Comparison of ENCODE assay signal across 9 cellular contexts in the genomic region with DNA sequence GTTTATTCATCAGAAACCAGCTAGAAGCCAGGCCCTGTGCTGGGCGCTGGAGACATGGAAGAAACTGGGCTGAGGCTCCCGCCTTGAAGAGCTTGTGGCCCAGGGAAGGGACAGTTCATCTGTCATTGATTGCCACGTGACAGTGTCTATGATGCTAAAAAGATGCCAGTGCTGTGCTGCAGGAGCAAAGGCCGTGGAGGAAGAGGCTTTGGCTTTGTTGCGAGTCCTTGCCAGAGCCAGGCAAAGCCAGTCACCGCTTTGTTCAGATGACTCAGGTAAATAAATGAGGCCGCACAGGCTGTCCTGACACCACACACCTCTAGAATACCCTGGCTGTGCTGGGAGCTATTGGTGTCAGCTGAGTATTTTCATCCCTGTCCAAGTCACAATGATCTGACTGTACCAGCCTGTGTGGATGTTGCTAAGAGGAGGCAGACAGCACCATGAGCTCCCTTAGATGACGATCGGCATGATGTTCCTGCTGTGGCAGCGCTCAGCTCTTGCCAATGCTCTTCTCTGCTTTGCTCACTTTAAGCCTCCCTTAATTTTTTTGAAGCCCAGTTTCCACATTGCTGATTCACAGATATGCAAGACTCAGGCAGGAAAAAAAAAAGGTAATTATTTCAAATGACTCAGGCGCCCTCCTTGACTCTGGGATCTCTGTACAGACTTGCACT.
DNase-seq lines count a peak whose midpoint lies in the region; ATAC-seq, FAIRE-seq and TF ChIP-seq lines count a peak whose summit lies in the region.
"Had no signal": no experiment of that assay in that cellular context is flagged by ENCODE, and none has a peak within 500 bp of the region (broad histone marks: within the 10 kb centered on the region; RNA-seq: fewer than 3 reads in every experiment).

No MANE protein-coding gene starts in this region.

- no peak overlapping the region for H3K4me3 ChIP-seq in DND-41 (ENCODE audit: low read depth in 1 of 2, low read length in 2 of 2)
- H3K4me3 ChIP-seq in PC-3 (ENCODE audit: low read length): peak overlapping the region; percentile 38; the same call in 1 of the 2 replicates
- no peak overlapping the region for H3K4me3 ChIP-seq in endothelial cell of umbilical vein (replicated peaks in 1 of 3; ENCODE audit: insufficient read depth in 1 of 3, low read depth in 1 of 3, low read length in 3 of 3)
- no peak overlapping the region for H3K4me3 ChIP-seq in neuronal stem cell (ENCODE audit: low read length in 2 of 2)
- H3K4me3 ChIP-seq in aorta (ENCODE audit: low read length in 2 of 2): no peak overlapping the region

- H3K23ac ChIP-seq in neuronal stem cell (ENCODE audit: low read depth, low read length, poor library complexity): no peak overlapping the region

- no peaks in the 10 kb centered on the region for H3K79me1 ChIP-seq in neuronal stem cell (ENCODE audit: low read depth, low read length)

- no peak overlapping the region for H3K9ac ChIP-seq in DND-41 (ENCODE audit: low read depth, low read length)
- peak overlapping the region; percentile 92 for H3K9ac ChIP-seq in PC-3 (ENCODE audit: low read length)
- no peak overlapping the region for H3K9ac ChIP-seq in endothelial cell of umbilical vein (replicated peaks; ENCODE audit: extremely low read depth, insufficient read depth, low read length)
- H3K9ac ChIP-seq in neuronal stem cell (ENCODE audit: low read depth, low read length, poor library complexity): no peak overlapping the region

- H3K9me3 ChIP-seq in DND-41 (ENCODE audit: insufficient read depth, low read length, severe bottlenecking): no peaks in the 10 kb centered on the region
- H3K9me3 ChIP-seq in PC-3 (ENCODE audit: low read length): no peaks in the 10 kb centered on the region
- no peaks in the 10 kb centered on the region for H3K9me3 ChIP-seq in endothelial cell of umbilical vein (replicated peaks; ENCODE audit: control insufficient read depth, insufficient read depth, low read length)
- H3K9me3 ChIP-seq in neuronal stem cell (replicated peaks in 1 of 2; ENCODE audit: control insufficient read depth in 2 of 2, insufficient read depth in 1 of 2, low read depth in 1 of 2, low read length in 2 of 2): no peaks in the 10 kb centered on the region
- no peaks in the 10 kb centered on the region for H3K9me3 ChIP-seq in aorta (ENCODE audit: control insufficient read depth, low read length)

- H3K4me2 ChIP-seq in DND-41 (ENCODE audit: insufficient read depth, low read length): no peak overlapping the region
- peak overlapping the region; percentile 80 for H3K4me2 ChIP-seq in PC-3 (ENCODE audit: low read length)
- H3K4me2 ChIP-seq in endothelial cell of umbilical vein (ENCODE audit: insufficient read depth, low read length): no peak overlapping the region
- no peak overlapping the region for H3K4me2 ChIP-seq in neuronal stem cell (ENCODE audit: insufficient read depth, low read length, poor library complexity, severe bottlenecking)

- TF ChIP-seq POLR2A in endothelial cell of umbilical vein (IDR thresholded peaks at IDR 0.05; ENCODE audit: low read depth, low read length): no peak

- BruUV-seq in PC-3 (replicated peaks; lab: Mats Ljungman, UMichigan) (no TSS peak), endothelial cell of umbilical vein (replicated peaks; lab: Mats Ljungman, UMichigan) (no TSS peak)

- intact Hi-C loops in PC-3 (cut with micrococcal nuclease) (loop anchor here (1.0 to 5.0 kb wide), 4 partner anchors 48 to 930 kb away; no protein-coding TSS in a partner anchor), endothelial cell of umbilical vein (cut with micrococcal nuclease) (no loop called here), aorta (cut with DNase I) (loop anchor here (5.0 to 10.0 kb wide), 7 partner anchors 530 to 1228 kb away; partner anchors contain the start of gene SLC33A1 (in 1 of the 2))

- H2BK5ac ChIP-seq in neuronal stem cell (ENCODE audit: low read length): no peak overlapping the region

- no peak overlapping the region for H4K8ac ChIP-seq in neuronal stem cell (ENCODE audit: low read depth, low read length)

- no peak for TF ChIP-seq CTCF in DND-41 (IDR thresholded peaks at IDR 0.05; ENCODE audit: borderline replicate concordance, extremely low read depth, low read length, poor library complexity, severe bottlenecking)
- no peak for TF ChIP-seq CTCF in PC-3 (conservative IDR thresholded peaks at IDR 0.05; ENCODE audit: low read depth, low read length)
- no peak for TF ChIP-seq CTCF in endothelial cell of umbilical vein (IDR thresholded peaks at IDR 0.05; ENCODE audit: extremely low read depth in 1 of 2, insufficient read depth in 1 of 2, low read depth in 1 of 2, low read length in 2 of 2)

- CTCF ChIA-PET in PC-3 (lab: Charles Lee): interaction anchor here (0.5 to 1.7 kb wide), 13 partner anchors 16 to 1000 kb away, joined by 3 to 14 read pairs (median 4); no protein-coding TSS in a partner anchor
- CTCF ChIA-PET in endothelial cell of umbilical vein (lab: Charles Lee): interaction anchor here (0.6 to 6.3 kb wide), 21 partner anchors 12 to 1039 kb away, joined by 3 to 70 read pairs (median 4); partner anchors contain the start of genes SSR3 and TIPARP

- no peak overlapping the region for H3K18ac ChIP-seq in neuronal stem cell (ENCODE audit: low read length)

- no peaks in the 10 kb centered on the region for H3K9me1 ChIP-seq in endothelial cell of umbilical vein (replicated peaks; ENCODE audit: control insufficient read depth, extremely low read depth, insufficient read depth, low read length)

- no peaks in the 10 kb centered on the region for H3K9me2 ChIP-seq in PC-3 (replicated peaks; ENCODE audit: low read length)

- H3K36me3 ChIP-seq in DND-41 (ENCODE audit: insufficient read depth, low read length) (no peaks in the 10 kb centered on the region), PC-3 (ENCODE audit: low read depth, low read length) (no peaks in the 10 kb centered on the region), endothelial cell of umbilical vein (ENCODE audit: control insufficient read depth in 2 of 2, extremely low read depth in 1 of 2, insufficient read depth in 2 of 2, low read length in 2 of 2) (no peaks in the 10 kb centered on the region), neuronal stem cell (replicated peaks in 1 of 2; ENCODE audit: control insufficient read depth in 2 of 2, insufficient read depth in 2 of 2, low read length in 2 of 2) (no peaks in the 10 kb centered on the region), aorta (ENCODE audit: control insufficient read depth in 1 of 2, insufficient read depth in 2 of 2, low read length in 1 of 2) (no peaks in the 10 kb centered on the region)

- H3K27me3 ChIP-seq in DND-41 (ENCODE audit: insufficient read depth, low read length, poor library complexity) (peaks cover 2% of the 10 kb centered on the region), PC-3 (ENCODE audit: low read length) (no peaks in the 10 kb centered on the region), endothelial cell of umbilical vein (ENCODE audit: control insufficient read depth in 2 of 2, insufficient read depth in 2 of 2, low read length in 2 of 2) (no peaks in the 10 kb centered on the region), neuronal stem cell (ENCODE audit: control insufficient read depth in 3 of 3, insufficient read depth in 3 of 3, low read depth in 1 of 3, low read length in 3 of 3) (peaks cover 0 to 7% (median 4%) of the 10 kb centered on the region in 3 experiments), aorta (ENCODE audit: control insufficient read depth in 1 of 2, insufficient read depth in 2 of 2, low read length in 1 of 2) (no peaks in the 10 kb centered on the region)

- no CpG with 5 or more reads among the region's 11 CpGs for WGBS in neuronal stem cell (ENCODE audit: extremely low coverage in 2 of 2, insufficient read length in 2 of 2, insufficient replicate concordance in 1 of 2), 2 donors
- 79 to 90% methylated on average over 11 of the region's 11 CpGs for WGBS in aorta, 2 donors

- dilution Hi-C loops in endothelial cell of umbilical vein (cut with MboI; ENCODE audit: extremely low pct_ligation_motif_present, low sequenced_read_pairs): no loop called here

- no peak for DNase-seq in DND-41
- DNase-seq in PC-3: peak; percentile 92
- no peak for DNase-seq in endothelial cell of umbilical vein (ENCODE audit: low read depth, low spot score)
- no peak for DNase-seq in neuronal stem cell (ENCODE audit: low spot score)
- DNase-seq in aorta: no peak
- DNase-seq: activated naive CD4-positive, alpha-beta T cell had no signal

- H3K79me2 ChIP-seq in DND-41 (ENCODE audit: insufficient read depth, low read length) (no peaks in the 10 kb centered on the region), PC-3 (ENCODE audit: low read length) (no peaks in the 10 kb centered on the region), endothelial cell of umbilical vein (ENCODE audit: control insufficient read depth, insufficient read depth, low read length) (no peaks in the 10 kb centered on the region)

- ATAC-seq in DND-41 (ENCODE audit: insufficient read depth, low read depth) (0 out of 3 replicates have a peak, but pooled peaks have one; percentile 5), PC-3 (peak; percentile 69), GM21576 (IDR thresholded peaks at IDR 0.05; ENCODE audit: unreplicated experiment) (no peak), HG03442 (IDR thresholded peaks at IDR 0.05; ENCODE audit: unreplicated experiment) (no peak), aorta (ENCODE audit: low FRiP score) (no peak), GM18861 (IDR thresholded peaks at IDR 0.05; ENCODE audit: unreplicated experiment) (no peak)

- H4K91ac ChIP-seq in neuronal stem cell (ENCODE audit: low read depth, low read length, poor library complexity): no peak overlapping the region

- H2AK5ac ChIP-seq in neuronal stem cell (ENCODE audit: low read depth, low read length): no peak overlapping the region

- H2BK120ac ChIP-seq in neuronal stem cell (ENCODE audit: low read depth, low read length): no peak overlapping the region

- peak overlapping the region; percentile 9 for H2BK15ac ChIP-seq in neuronal stem cell (ENCODE audit: low read length)

- no peak overlapping the region for H3K14ac ChIP-seq in neuronal stem cell (ENCODE audit: low read length)

- H2AFZ ChIP-seq in DND-41 (ENCODE audit: low read depth, low read length): no peak overlapping the region
- no peak overlapping the region for H2AFZ ChIP-seq in PC-3 (ENCODE audit: low read length)
- H2AFZ ChIP-seq in endothelial cell of umbilical vein (ENCODE audit: low read depth, low read length): no peak overlapping the region
- peak overlapping the region; percentile 35 for H2AFZ ChIP-seq in neuronal stem cell (ENCODE audit: low read length)

- H3K4ac ChIP-seq in neuronal stem cell (ENCODE audit: low read length): no peak overlapping the region

- POLR2A ChIA-PET in PC-3 (lab: Charles Lee; ENCODE audit: unreplicated experiment): interaction anchor here (0.5 to 1.0 kb wide), 12 partner anchors 33 to 547 kb away, joined by 3 to 6 read pairs (median 4); no protein-coding TSS in a partner anchor
- POLR2A ChIA-PET in endothelial cell of umbilical vein (lab: Charles Lee): no interaction called here

- H2BK12ac ChIP-seq in neuronal stem cell (ENCODE audit: low read length): no peak overlapping the region

- peak; percentile 62 for FAIRE-seq in endothelial cell of umbilical vein (lab: Jason Lieb, UNC)

- H3F3A ChIP-seq in PC-3 (ENCODE audit: low read length, unreplicated experiment): peaks cover 4% of the 10 kb centered on the region

- H3K27ac ChIP-seq in DND-41 (ENCODE audit: low read length): no peak overlapping the region
- H3K27ac ChIP-seq in PC-3 (ENCODE audit: low read length): peak overlapping the region; percentile 97
- H3K27ac ChIP-seq in endothelial cell of umbilical vein (ENCODE audit: insufficient read depth, low read depth, low read length): no peak overlapping the region
- no peak overlapping the region for H3K27ac ChIP-seq in neuronal stem cell (replicated peaks; ENCODE audit: low read length)
- no peak overlapping the region for H3K27ac ChIP-seq in aorta (ENCODE audit: low read depth in 1 of 2, low read length in 2 of 2)

- no peaks in the 10 kb centered on the region for H4K20me1 ChIP-seq in DND-41 (ENCODE audit: insufficient read depth, low read length)
- H4K20me1 ChIP-seq in PC-3 (ENCODE audit: low read length): no peaks in the 10 kb centered on the region
- H4K20me1 ChIP-seq in endothelial cell of umbilical vein (replicated peaks; ENCODE audit: control insufficient read depth, extremely low read depth, insufficient read depth, low read length): no peaks in the 10 kb centered on the region

- H3K4me1 ChIP-seq in DND-41 (ENCODE audit: insufficient read depth, low read length) (peaks cover 12% of the 10 kb centered on the region), PC-3 (ENCODE audit: insufficient read depth, low read length) (peaks cover 43% of the 10 kb centered on the region), endothelial cell of umbilical vein (ENCODE audit: control insufficient read depth, extremely low read depth, insufficient read depth, low read length) (peaks cover under 1% of the 10 kb centered on the region), neuronal stem cell (ENCODE audit: control insufficient read depth in 2 of 2, insufficient read depth in 1 of 2, low read depth in 1 of 2, low read length in 2 of 2) (peaks cover 7 to 20% of the 10 kb centered on the region in 2 donors), aorta (ENCODE audit: control insufficient read depth in 1 of 2, insufficient read depth in 2 of 2, low read length in 2 of 2) (peaks cover 0 to 7% of the 10 kb centered on the region in 2 donors)

Comparison
In these comparisons a context has a peak if more than half of its experiments do, and no peak if none do; other contexts are left out.
1. ATAC-seq: peak in DND-41 (single experiment) and PC-3 (single experiment); none in GM21576 (single experiment), HG03442 (single experiment), aorta (single experiment) and GM18861 (single experiment).